ENCODE assay signal across 1 cellular context in genomic region chr1:109913360-109913879, GRCh38.
TF ChIP-seq lines count a peak whose summit lies in the region.

No MANE protein-coding gene starts in this region.

TF ChIP-seq in GM12878, 131 proteins besides CTCF, POLR2A, EP300 and RAD21 (continued from another document):
- TF ChIP-seq CEBPZ (IDR thresholded peaks at IDR 0.05; ENCODE audit: low read depth, low read length) (no peak), SP1 (IDR thresholded peaks at IDR 0.05; ENCODE audit: low read depth, low read length) (no peak), E2F8 (IDR thresholded peaks at IDR 0.05; ENCODE audit: low read depth, partially characterized antibody) (no peak), ZNF217 (IDR thresholded peaks at IDR 0.05) (no peak), YBX1 (IDR thresholded peaks at IDR 0.05) (no peak), RELB (IDR thresholded peaks at IDR 0.05; ENCODE audit: low read depth) (no peak), RAD51 (IDR thresholded peaks at IDR 0.05) (no peak)
